Comparison of ENCODE assay signal across 10 cellular contexts in the genomic region with DNA sequence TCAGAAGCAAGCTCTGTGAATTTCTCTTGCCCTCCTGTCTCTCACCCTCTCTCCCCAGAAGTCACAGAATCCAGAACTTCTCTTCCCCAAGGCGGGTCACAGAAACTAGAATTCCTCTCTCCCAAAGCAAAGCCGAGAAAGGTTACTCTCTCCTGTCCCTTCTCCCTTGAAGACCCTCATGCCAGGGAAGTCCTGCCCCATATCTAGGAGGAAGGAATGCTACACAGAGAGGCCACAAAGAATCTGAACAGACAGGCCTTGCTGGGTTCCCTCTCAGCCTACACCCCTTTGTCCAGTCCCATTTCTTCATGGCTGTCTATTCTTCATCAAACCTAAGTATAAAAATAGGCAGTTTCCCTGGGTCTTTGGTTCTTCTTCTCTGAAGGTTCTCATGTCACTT. TPM values are rescaled to one million over a fixed set of nuclear protein-coding genes. Genes with fewer than 3 reads are reported as not detected.
DNase-seq lines count a peak whose midpoint lies in the region; ATAC-seq and TF ChIP-seq lines count a peak whose summit lies in the region.
"Had no signal": no experiment of that assay in that cellular context is flagged by ENCODE, and none has a peak within 500 bp of the region (broad histone marks: within the 10 kb centered on the region; RNA-seq: fewer than 3 reads in every experiment).

No MANE protein-coding gene starts in this region.

- H3K27me3 ChIP-seq in CD8-positive, alpha-beta memory T cell (ENCODE audit: insufficient read depth, low read length, poor library complexity, severe bottlenecking) = no peaks in the 10 kb centered on the region
- H3K27me3 ChIP-seq in Loucy (ENCODE audit: insufficient read depth, low read length, poor library complexity, severe bottlenecking) (no peaks in the 10 kb centered on the region), Karpas-422 (ENCODE audit: low read length) (no peaks in the 10 kb centered on the region)

- H3K36me3 Mint-ChIP-seq in CD8-positive, alpha-beta memory T cell = peaks cover 0 to 36% (median 1%) of the 10 kb centered on the region in 3 donors
- H3K36me3 Mint-ChIP-seq in chondrocyte (ENCODE audit: low read depth) (peaks cover 3% of the 10 kb centered on the region), osteocyte (ENCODE audit: unreplicated experiment) (peaks cover 19% of the 10 kb centered on the region)

- no peaks in the 10 kb centered on the region for H3K9me3 Mint-ChIP-seq in CD8-positive, alpha-beta memory T cell
- H3K9me3 Mint-ChIP-seq in chondrocyte (ENCODE audit: low read depth) = no peaks in the 10 kb centered on the region
- no peaks in the 10 kb centered on the region for H3K9me3 Mint-ChIP-seq in osteocyte (ENCODE audit: unreplicated experiment)

- CTCF ChIA-PET in CD8-positive, alpha-beta memory T cell (lab: Charles Lee) = no interaction called here

- POLR2A ChIA-PET in CD8-positive, alpha-beta memory T cell (lab: Charles Lee) = no interaction called here

- H3K36me3 ChIP-seq in CD8-positive, alpha-beta memory T cell (ENCODE audit: insufficient read depth, low read length) = peaks cover 23% of the 10 kb centered on the region
- H3K36me3 ChIP-seq in Loucy (ENCODE audit: insufficient read depth, low read length) (peaks cover 71% of the 10 kb centered on the region; the same call in 1 of the 2 replicates), Karpas-422 (ENCODE audit: insufficient read depth, low read length) (peaks cover 9% of the 10 kb centered on the region; the same call in 1 of the 2 replicates)

- TF ChIP-seq CTCF in Loucy (conservative IDR thresholded peaks at IDR 0.05; ENCODE audit: low read length) (no peak), chondrocyte (IDR thresholded peaks at IDR 0.05) (no peak), osteocyte (IDR thresholded peaks at IDR 0.05) (no peak)

- H3K27me3 Mint-ChIP-seq in CD8-positive, alpha-beta memory T cell = no peaks in the 10 kb centered on the region
- H3K27me3 Mint-ChIP-seq in chondrocyte (ENCODE audit: low read depth) = no peaks in the 10 kb centered on the region
- no peaks in the 10 kb centered on the region for H3K27me3 Mint-ChIP-seq in osteocyte (ENCODE audit: unreplicated experiment)

- H3K4me1 ChIP-seq in CD8-positive, alpha-beta memory T cell (ENCODE audit: insufficient read depth, low read length) = peaks cover 70% of the 10 kb centered on the region
- H3K4me1 ChIP-seq in Loucy (ENCODE audit: insufficient read depth, low read length, poor library complexity, severe bottlenecking) (peaks cover 31% of the 10 kb centered on the region), Karpas-422 (ENCODE audit: low read length) (peaks cover 7% of the 10 kb centered on the region)

- H3K27ac Mint-ChIP-seq in CD8-positive, alpha-beta memory T cell = peak overlapping the region; percentile 82 to 99 (median 94)
- H3K27ac Mint-ChIP-seq in chondrocyte (ENCODE audit: unreplicated experiment) (peak overlapping the region; percentile 61), osteocyte (ENCODE audit: unreplicated experiment) (peak overlapping the region; percentile 77)

- H3K9me2 ChIP-seq in Loucy (replicated peaks; ENCODE audit: low read depth, low read length) = no peaks in the 10 kb centered on the region
- no peaks in the 10 kb centered on the region for H3K9me2 ChIP-seq in Karpas-422 (replicated peaks; ENCODE audit: insufficient read depth, low read length)

- H3K9me3 ChIP-seq in CD8-positive, alpha-beta memory T cell (ENCODE audit: low read length) = no peaks in the 10 kb centered on the region
- H3K9me3 ChIP-seq in Loucy (ENCODE audit: insufficient read depth, low read depth, low read length) (no peaks in the 10 kb centered on the region), Karpas-422 (ENCODE audit: low read length) (no peaks in the 10 kb centered on the region)
- H3K9me3 ChIP-seq: mucosa of descending colon had no signal

- peak overlapping the region; percentile 57 for H3K27ac ChIP-seq in CD8-positive, alpha-beta memory T cell (ENCODE audit: low read depth, low read length)
- H3K27ac ChIP-seq in Karpas-422 (ENCODE audit: low read length) = no peak overlapping the region

- H3K4me2 ChIP-seq in Loucy (ENCODE audit: low read depth, low read length, poor library complexity, severe bottlenecking) = peak overlapping the region; percentile 26
- H3K4me2 ChIP-seq in Karpas-422 (ENCODE audit: low read depth, low read length, poor library complexity, severe bottlenecking) = no peak overlapping the region

- H3K9ac ChIP-seq in Loucy (ENCODE audit: low read depth, low read length, poor library complexity, severe bottlenecking) (no peak overlapping the region), Karpas-422 (ENCODE audit: low read length) (no peak overlapping the region)

- H3K79me2 ChIP-seq in Loucy (ENCODE audit: insufficient read depth, low read length) (peaks cover 98% of the 10 kb centered on the region), Karpas-422 (ENCODE audit: low read length) (peaks cover 80% of the 10 kb centered on the region)

- no peak overlapping the region for H3K4me3 ChIP-seq in CD8-positive, alpha-beta memory T cell (ENCODE audit: low read length)
- H3K4me3 ChIP-seq in Loucy (ENCODE audit: low read length, poor library complexity, severe bottlenecking) (no peak overlapping the region), Karpas-422 (ENCODE audit: low read length) (no peak overlapping the region)
- H3K4me3 ChIP-seq: mucosa of descending colon had no signal

- DNase-seq in CD8-positive, alpha-beta memory T cell = no peak
- no peak for DNase-seq in chondrocyte (ENCODE audit: low spot score)
- DNase-seq in osteocyte (ENCODE audit: extremely low spot score, unreplicated experiment) = no peak
- no peak for DNase-seq in Karpas-422
- DNase-seq: DMS153, mucosa of descending colon, NCI-H446 had no signal

- H3K4me1 Mint-ChIP-seq in CD8-positive, alpha-beta memory T cell = peaks cover 68 to 81% (median 72%) of the 10 kb centered on the region in 3 donors
- peaks cover 50% of the 10 kb centered on the region for H3K4me1 Mint-ChIP-seq in chondrocyte (ENCODE audit: low read depth)
- peaks cover 61% of the 10 kb centered on the region for H3K4me1 Mint-ChIP-seq in osteocyte (ENCODE audit: unreplicated experiment)

- ATAC-seq in GM19324 (IDR thresholded peaks at IDR 0.05; ENCODE audit: low FRiP score, unreplicated experiment) = no peak
- ATAC-seq in GM21576 (IDR thresholded peaks at IDR 0.05; ENCODE audit: unreplicated experiment) = no peak
- ATAC-seq: mucosa of descending colon had no signal

- peak overlapping the region in 5 of 7 donors; percentile 28 to 76 (median 70) for H3K4me3 Mint-ChIP-seq in CD8-positive, alpha-beta memory T cell
- H3K4me3 Mint-ChIP-seq in chondrocyte (ENCODE audit: unreplicated experiment) (no peak overlapping the region), osteocyte (ENCODE audit: unreplicated experiment) (no peak overlapping the region)

- no peaks in the 10 kb centered on the region for H3F3A ChIP-seq in Loucy (ENCODE audit: low read depth)

- H4K20me1 ChIP-seq in Loucy (ENCODE audit: insufficient read depth, low read length, poor library complexity, severe bottlenecking) (peaks cover 98% of the 10 kb centered on the region), Karpas-422 (ENCODE audit: insufficient read depth, low read depth, low read length) (peaks cover 93% of the 10 kb centered on the region)

- H2AFZ ChIP-seq in Loucy (ENCODE audit: low read length) (no peak overlapping the region), Karpas-422 (ENCODE audit: low read length) (no peak overlapping the region)

RNA-seq across cellular contexts. Expression of a gene that starts 29.8 kb away (rescaled TPM):
- 100 to 1,000 TPM; 233 to 237 TPM for total RNA-seq in CD8-positive, alpha-beta memory T cell
- polyA plus RNA-seq in CD8-positive, alpha-beta memory T cell = 94.6 TPM
- total RNA-seq in chondrocyte (112 to 117 TPM (median 116 TPM) in 3 replicates), osteocyte (155 and 159 TPM in 2 replicates)
- total RNA-seq in Karpas-422 (2014; rRNA removed; shearing (Covaris generic); ENCODE audit: low replicate concordance) = 99.5 and 184 TPM in 2 replicates

Comparison
In these comparisons a context has a peak if more than half of its experiments do, and no peak if none do; other contexts are left out.
1. H3K4me3 Mint-ChIP-seq: peak in CD8-positive, alpha-beta memory T cell (5 of 7); none in chondrocyte (single experiment) and osteocyte (single experiment).
2. Peak in every context shown above with its lines, with median percentiles within 50 percentile points of each other: H3K27ac Mint-ChIP-seq.